In genomic region chr17:8188408-8188839, GRCh38 we compare ENCODE assay signal across 8 cellular contexts. TPM values are rescaled to one million over a fixed set of nuclear protein-coding genes. Genes with fewer than 3 reads are reported as not detected.
A peak's percentile ranks its signal among the peaks of the same experiment; 100 is the strongest.
DNase-seq lines count a peak whose midpoint lies in the region; ATAC-seq, FAIRE-seq and TF ChIP-seq lines count a peak whose summit lies in the region.

No MANE protein-coding gene starts in this region.

- peaks cover 2% of the 10 kb centered on the region for H4K20me1 ChIP-seq in fibroblast of lung (ENCODE audit: control insufficient read depth, extremely low read depth, insufficient read depth, low read length)

- TF ChIP-seq POLR2A in Peyer's patch (IDR thresholded peaks at IDR 0.05): no peak
- no peak for TF ChIP-seq POLR2A in gastrocnemius medialis (IDR thresholded peaks at IDR 0.05)

- H3K79me2 ChIP-seq in fibroblast of lung (ENCODE audit: control insufficient read depth, insufficient read depth, low read length): peaks cover 15% of the 10 kb centered on the region

- intact Hi-C loops in gastrocnemius medialis (cut with DNase I; ENCODE audit: low total_unique reads): no loop called here

- ATAC-seq in gastrocnemius medialis: no peak
- ATAC-seq in GM18511 (IDR thresholded peaks at IDR 0.05; ENCODE audit: unreplicated experiment): no peak

- H3K4me3 ChIP-seq in GM12865 (ENCODE audit: low read depth, low read length) (peak overlapping the region; percentile 86), Peyer's patch (peak overlapping the region; percentile 83 to 93 (median 88)), fibroblast of lung (replicated peaks in 1 of 4; ENCODE audit: control extremely low read depth in 1 of 4, insufficient read depth in 1 of 4, low read depth in 3 of 4, low read length in 4 of 4) (peak overlapping the region; percentile 66 to 84 (median 73)), gastrocnemius medialis (peak overlapping the region; percentile 59 to 98 (median 84))

- H3K4me1 ChIP-seq in Peyer's patch (peaks cover 3 to 32% (median 14%) of the 10 kb centered on the region in 4 donors), fibroblast of lung (ENCODE audit: control insufficient read depth, extremely low read depth, insufficient read depth, low read length) (peaks cover 13% of the 10 kb centered on the region), gastrocnemius medialis (peaks cover 37 to 42% of the 10 kb centered on the region in 2 donors)

- no peak overlapping the region for H2AFZ ChIP-seq in fibroblast of lung (ENCODE audit: low read length)

- H3K9ac ChIP-seq in fibroblast of lung (ENCODE audit: insufficient read depth, low read length): peak overlapping the region; percentile 37

- no peak for DNase-seq in GM12865 (ENCODE audit: low read depth)
- DNase-seq in Peyer's patch: peak in 1 of 3 donors; percentile 35
- DNase-seq in fibroblast of lung (ENCODE audit: low read depth in 2 of 2): no peak
- DNase-seq in gastrocnemius medialis: no peak
- no peak for DNase-seq in D721Med (ENCODE audit: insufficient read length, low spot score)
- no peak for DNase-seq in NCI-H82 (lab: John Stamatoyannopoulos, UW)
- DNase-seq in DMS79 treated with DMSO at 0.1 percent for 48 hours (lab: John Stamatoyannopoulos, UW): no peak

- H3K36me3 ChIP-seq in Peyer's patch (no peaks in the 10 kb centered on the region), fibroblast of lung (ENCODE audit: control insufficient read depth, insufficient read depth, low read length) (no peaks in the 10 kb centered on the region), gastrocnemius medialis (no peaks in the 10 kb centered on the region)

- in situ Hi-C loops in gastrocnemius medialis (cut with MboI; ENCODE audit: low sequenced_read_pairs in 4 of 4): loop anchor here in 1 of 4 donors (5.0 to 10.0 kb wide), 2 partner anchors 34 to 64 kb away; partner anchors contain the start of gene HES7

- peak overlapping the region; percentile 98 for H3K4me2 ChIP-seq in fibroblast of lung (ENCODE audit: extremely low read depth, insufficient read depth, low read length)

- H3K27ac ChIP-seq in Peyer's patch (peak overlapping the region; percentile 94 to 99 (median 98)), fibroblast of lung (ENCODE audit: insufficient read depth, low read length) (peak overlapping the region; percentile 61), gastrocnemius medialis (peak overlapping the region; percentile 86 to 99 (median 97))

- H3K27me3 ChIP-seq in Peyer's patch (no peaks in the 10 kb centered on the region), fibroblast of lung (ENCODE audit: control insufficient read depth, insufficient read depth, low read length) (no peaks in the 10 kb centered on the region), gastrocnemius medialis (no peaks in the 10 kb centered on the region)

- TF ChIP-seq CTCF in GM12865 (IDR thresholded peaks at IDR 0.05; ENCODE audit: insufficient read depth, low read depth, low read length, missing control alignments) (no peak), Peyer's patch (IDR thresholded peaks at IDR 0.05) (no peak), fibroblast of lung (conservative IDR thresholded peaks at IDR 0.05 in 1 of 2, IDR thresholded peaks at IDR 0.05 in 1 of 2; ENCODE audit: low read depth in 1 of 2, low read length in 2 of 2) (no peak), gastrocnemius medialis (IDR thresholded peaks at IDR 0.05 in 4 of 5, conservative IDR thresholded peaks at IDR 0.05 in 1 of 5) (no peak), D721Med (IDR thresholded peaks at IDR 0.05; ENCODE audit: insufficient read depth, missing control alignments) (no peak)

- no peaks in the 10 kb centered on the region for H3K9me3 ChIP-seq in Peyer's patch
- H3K9me3 ChIP-seq in fibroblast of lung (ENCODE audit: control insufficient read depth, insufficient read depth, low read depth, low read length): no peaks in the 10 kb centered on the region
- no peaks in the 10 kb centered on the region for H3K9me3 ChIP-seq in gastrocnemius medialis

- no peak for FAIRE-seq in D721Med (lab: Jason Lieb, UNC)

RNA-seq across cellular contexts. Expression of gene BORCS6, which starts 1.6 kb away (rescaled TPM):
- total RNA-seq in Peyer's patch (10 to 100 TPM; 12.6 to 22.6 (median 17.9) TPM), fibroblast of lung (6.9 and 11.4 TPM in 2 replicates), gastrocnemius medialis (10 to 100 TPM; 16.2 to 34.5 (median 26.2) TPM)
- polyA plus RNA-seq in fibroblast of lung: 2.8 and 2.9 TPM in 2 replicates
- 4.5 and 5.6 TPM in 2 replicates for polyA plus RNA-seq in fibroblast of lung (2012)
- 3.2 and 4.0 TPM in 2 replicates for polyA minus RNA-seq in fibroblast of lung (ENCODE audit: low replicate concordance)

RNA-seq across cellular contexts. Expression of gene TMEM107, which starts 12.2 kb away (rescaled TPM):
- 10 to 100 TPM in 3 of 4 donors, 1 to 10 TPM in 1; 6.5 to 27.2 (median 16.4) TPM for total RNA-seq in Peyer's patch
- total RNA-seq in fibroblast of lung: 15.4 and 36.0 TPM in 2 replicates
- polyA plus RNA-seq in fibroblast of lung: 9.8 and 13.0 TPM in 2 replicates
- polyA plus RNA-seq in fibroblast of lung (2012): 9.9 and 11.9 TPM in 2 replicates
- polyA minus RNA-seq in fibroblast of lung (ENCODE audit: low replicate concordance): 27.9 and 61.8 TPM in 2 replicates
- total RNA-seq in gastrocnemius medialis: 1 to 10 TPM in 3 of 4 donors, under 1 TPM in 1; 0.75 to 5.7 (median 3.1) TPM

RNA-seq across cellular contexts. Expression of gene AURKB, which starts 22.0 kb away (rescaled TPM):
- total RNA-seq in Peyer's patch: 100 to 1,000 TPM in 1 of 4 donors, 10 to 100 TPM in 3; 10.5 to 111 (median 19.1) TPM
- total RNA-seq in fibroblast of lung: 0.26 and 8.4 TPM in 2 replicates
- polyA plus RNA-seq in fibroblast of lung: 7.5 and 37.8 TPM in 2 replicates
- 7.8 and 49.3 TPM in 2 replicates for polyA plus RNA-seq in fibroblast of lung (2012)
- 22.6 and 25.3 TPM in 2 replicates for polyA minus RNA-seq in fibroblast of lung (ENCODE audit: low replicate concordance)
- total RNA-seq in gastrocnemius medialis: 1 to 10 TPM in 1 of 4 donors, not detected in 3; 2.3 TPM

RNA-seq across cellular contexts. Expression of gene VAMP2, which starts 25.7 kb away (rescaled TPM):
- 10 to 100 TPM; 10.7 to 40.2 (median 32.4) TPM for total RNA-seq in Peyer's patch
- 3.6 and 8.1 TPM in 2 replicates for total RNA-seq in fibroblast of lung
- 12.2 and 14.2 TPM in 2 replicates for polyA plus RNA-seq in fibroblast of lung
- 25.6 and 29.3 TPM in 2 replicates for polyA plus RNA-seq in fibroblast of lung (2012)
- 24.1 and 29.9 TPM in 2 replicates for polyA minus RNA-seq in fibroblast of lung (ENCODE audit: low replicate concordance)
- 10 to 100 TPM; 10.9 to 37.0 (median 25.7) TPM for total RNA-seq in gastrocnemius medialis

RNA-seq across cellular contexts. Expression of gene PER1, which starts 36.2 kb away (rescaled TPM):
- 100 to 1,000 TPM in 3 of 4 donors, 10 to 100 TPM in 1; 67.6 to 143 (median 119) TPM for total RNA-seq in Peyer's patch
- total RNA-seq in fibroblast of lung: 3.1 and 6.9 TPM in 2 replicates
- polyA plus RNA-seq in fibroblast of lung: 2.5 and 4.1 TPM in 2 replicates
- polyA plus RNA-seq in fibroblast of lung (2012): 4.9 and 6.7 TPM in 2 replicates
- 50.9 and 72.7 TPM in 2 replicates for polyA minus RNA-seq in fibroblast of lung (ENCODE audit: low replicate concordance)
- total RNA-seq in gastrocnemius medialis: 100 to 1,000 TPM; 105 to 263 (median 164) TPM
